31 cellular contexts compared by ENCODE assay signal in the genomic region with DNA sequence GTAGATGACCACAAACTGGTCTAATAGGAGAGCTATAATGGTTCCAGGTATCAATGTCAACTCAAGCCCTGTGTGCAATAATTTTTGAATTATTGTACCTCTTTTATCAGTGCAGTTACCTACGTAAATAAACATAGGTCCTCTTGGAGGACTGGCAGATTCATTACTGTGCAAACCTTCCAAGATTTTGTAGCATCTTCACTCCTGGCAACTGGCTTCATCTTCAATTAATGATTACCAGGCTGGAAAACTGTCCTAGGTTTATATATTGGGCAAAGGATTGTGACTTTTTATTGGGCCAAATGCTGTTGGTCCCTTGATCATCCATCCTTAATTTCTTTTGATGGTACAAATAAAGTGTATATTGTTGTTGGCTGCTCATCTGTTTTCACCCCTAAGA. TPM values are rescaled to one million over a fixed set of nuclear protein-coding genes. Genes with fewer than 3 reads are reported as not detected.
DNase-seq lines count a peak whose midpoint lies in the region; ATAC-seq and TF ChIP-seq lines count a peak whose summit lies in the region.
"Had no signal": no experiment of that assay in that cellular context is flagged by ENCODE, and none has a peak within 500 bp of the region (broad histone marks: within the 10 kb centered on the region; RNA-seq: fewer than 3 reads in every experiment).

No MANE protein-coding gene starts in this region.

- no peak for TF ChIP-seq CTCF in osteoblast (IDR thresholded peaks at IDR 0.05; ENCODE audit: extremely low read depth, low read depth, low read length)
- TF ChIP-seq CTCF in colonic mucosa (IDR thresholded peaks at IDR 0.05), result no peak

- H3K4me2 ChIP-seq in osteoblast (ENCODE audit: insufficient read depth, low read length), result no peak overlapping the region
- H3K4me2 ChIP-seq: A549; BLaER1; BLaER1 treated with 17β-estradiol and CSF1 and Interleukin-3, amounts not matched to agents 10 nM and 100 nM had no signal

- H3K27me3 ChIP-seq in osteoblast (ENCODE audit: insufficient read depth, low read length), result no peaks in the 10 kb centered on the region
- H3K27me3 ChIP-seq in colonic mucosa, result no peaks in the 10 kb centered on the region
- H3K27me3 ChIP-seq: BLaER1; BLaER1 treated with 17β-estradiol and CSF1 and Interleukin-3, amounts not matched to agents 10 nM and 100 nM had no signal

- intact Hi-C loops in colonic mucosa (cut with DNase I), result no loop called here

- H3K4me1 ChIP-seq in osteoblast (ENCODE audit: insufficient read depth, low read length), result no peaks in the 10 kb centered on the region
- H3K4me1 ChIP-seq in colonic mucosa, result no peaks in the 10 kb centered on the region
- H3K4me1 ChIP-seq: A549, BE2C, BLaER1, Caco-2 had no signal

- H3K4me3 ChIP-seq in osteoblast (ENCODE audit: insufficient read depth, low read length) (no peak overlapping the region), colonic mucosa (no peak overlapping the region)
- H3K4me3 ChIP-seq: A549; BLaER1; BLaER1 treated with 17β-estradiol and CSF1 and Interleukin-3, amounts not matched to agents 10 nM and 100 nM had no signal

- peak; percentile 66 for ATAC-seq in left lobe of liver
- ATAC-seq: A549; CD8-positive, alpha-beta T cell had no signal

- H3K27ac ChIP-seq in osteoblast (ENCODE audit: low read depth, low read length) (no peak overlapping the region), colonic mucosa (no peak overlapping the region)
- H3K27ac ChIP-seq: 22Rv1; A549; BLaER1; BLaER1 treated with 17β-estradiol and CSF1 and Interleukin-3, amounts not matched to agents 10 nM and 100 nM; C4-2B had no signal

- no peak for DNase-seq in left lobe of liver (ENCODE audit: low spot score)
- peak; percentile 10 for DNase-seq in osteoblast (ENCODE audit: insufficient read length, low spot score, missing footprints)
- DNase-seq in COR-L47 (lab: John Stamatoyannopoulos, UW), result no peak
- no peak for DNase-seq in colonic mucosa
- DNase-seq: 8988T; ACHN; AML-193; BE2C; C1 segment of cervical spinal cord; Caco-2; Calu3; CD4-positive, alpha-beta memory T cell; CD4-positive, alpha-beta T cell; CD4-positive, CD25-positive, alpha-beta regulatory T cell; CD8-positive, alpha-beta memory T cell; CD8-positive, alpha-beta T cell; DMS 273 treated with DMSO at 0.1 percent for 48 hours; DMS153; DMS79; DMS79 treated with DMSO at 0.1 percent for 48 hours; DND-41; EL had no signal

- no peak overlapping the region for H3K9ac ChIP-seq in colonic mucosa (ENCODE audit: low read depth in 2 of 2, low read length in 2 of 2)
- H3K9ac ChIP-seq: BLaER1; BLaER1 treated with 17β-estradiol and CSF1 and Interleukin-3, amounts not matched to agents 10 nM and 100 nM had no signal

- no peaks in the 10 kb centered on the region for H4K20me1 ChIP-seq in osteoblast (ENCODE audit: insufficient read depth, low read length)
- H4K20me1 ChIP-seq: BLaER1; BLaER1 treated with 17β-estradiol and CSF1 and Interleukin-3, amounts not matched to agents 10 nM and 100 nM had no signal

- H3K36me3 ChIP-seq in osteoblast (ENCODE audit: insufficient read depth, low read length), result no peaks in the 10 kb centered on the region
- H3K36me3 ChIP-seq in colonic mucosa, result no peaks in the 10 kb centered on the region
- H3K36me3 ChIP-seq: BE2C; BLaER1; BLaER1 treated with 17β-estradiol and CSF1 and Interleukin-3, amounts not matched to agents 10 nM and 100 nM had no signal

- no peak overlapping the region for H2AFZ ChIP-seq in osteoblast (ENCODE audit: low read length)

- H3K9me3 ChIP-seq in osteoblast (ENCODE audit: low read depth, low read length) (no peaks in the 10 kb centered on the region), colonic mucosa (no peaks in the 10 kb centered on the region)
- H3K9me3 ChIP-seq: A549, BE2C, BLaER1, Caco-2 had no signal

- H3K79me2 ChIP-seq in osteoblast (ENCODE audit: insufficient read depth, low read length), result no peaks in the 10 kb centered on the region

RNA-seq across cellular contexts. Expression of a gene that starts 35.6 kb away (rescaled TPM):
- total RNA-seq in left lobe of liver (792 TPM), osteoblast (not detected in 2 replicates), colonic mucosa (1 to 10 TPM; 1.9 to 2.3 TPM)
- total RNA-seq: A172; A673; B cell; CD4-positive, alpha-beta memory T cell; CD4-positive, alpha-beta T cell; CD4-positive, CD25-positive, alpha-beta regulatory T cell; CD8-positive, alpha-beta memory T cell; CD8-positive, alpha-beta T cell; Daoy had no signal

RNA-seq across cellular contexts. Expression of a gene that starts 51.0 kb away (rescaled TPM):
- 223 TPM for total RNA-seq in left lobe of liver
- total RNA-seq in osteoblast, result not detected in 2 replicates
- total RNA-seq in colonic mucosa, result 1 to 10 TPM; 5.0 to 9.6 TPM
- total RNA-seq: A673, B cell had no signal

Comparison
In these comparisons a context has a peak if more than half of its experiments do, and no peak if none do; other contexts are left out.
1. RNA of a gene that starts 35.6 kb away (total RNA-seq): 792 TPM in left lobe of liver (single experiment); 1.9 to 2.3 TPM in colonic mucosa and not detected in osteoblast; every median in the first group is over 100 times any median in the second.
2. RNA of a gene that starts 51.0 kb away (total RNA-seq): 223 TPM in left lobe of liver (single experiment); 5.0 to 9.6 TPM in colonic mucosa and not detected in osteoblast; every median in the first group is over 10 times any median in the second.